In genomic region chr16:22024785-22025184, GRCh38 we compare ENCODE assay signal across 1 cellular context.
A peak's percentile ranks its signal among the peaks of the same experiment; 100 is the strongest.
TF ChIP-seq lines count a peak whose summit lies in the region.

No MANE protein-coding gene starts in this region.

TF ChIP-seq in HepG2, 621 proteins besides CTCF, POLR2A, EP300 and RAD21:
- peak; percentile 54; the same call in 1 of the 2 replicates for TF ChIP-seq ZNF770 (CRISPR knock-in tag; IDR thresholded peaks at IDR 0.05)
